Comparison of ENCODE assay signal across 8 cellular contexts in the genomic region with DNA sequence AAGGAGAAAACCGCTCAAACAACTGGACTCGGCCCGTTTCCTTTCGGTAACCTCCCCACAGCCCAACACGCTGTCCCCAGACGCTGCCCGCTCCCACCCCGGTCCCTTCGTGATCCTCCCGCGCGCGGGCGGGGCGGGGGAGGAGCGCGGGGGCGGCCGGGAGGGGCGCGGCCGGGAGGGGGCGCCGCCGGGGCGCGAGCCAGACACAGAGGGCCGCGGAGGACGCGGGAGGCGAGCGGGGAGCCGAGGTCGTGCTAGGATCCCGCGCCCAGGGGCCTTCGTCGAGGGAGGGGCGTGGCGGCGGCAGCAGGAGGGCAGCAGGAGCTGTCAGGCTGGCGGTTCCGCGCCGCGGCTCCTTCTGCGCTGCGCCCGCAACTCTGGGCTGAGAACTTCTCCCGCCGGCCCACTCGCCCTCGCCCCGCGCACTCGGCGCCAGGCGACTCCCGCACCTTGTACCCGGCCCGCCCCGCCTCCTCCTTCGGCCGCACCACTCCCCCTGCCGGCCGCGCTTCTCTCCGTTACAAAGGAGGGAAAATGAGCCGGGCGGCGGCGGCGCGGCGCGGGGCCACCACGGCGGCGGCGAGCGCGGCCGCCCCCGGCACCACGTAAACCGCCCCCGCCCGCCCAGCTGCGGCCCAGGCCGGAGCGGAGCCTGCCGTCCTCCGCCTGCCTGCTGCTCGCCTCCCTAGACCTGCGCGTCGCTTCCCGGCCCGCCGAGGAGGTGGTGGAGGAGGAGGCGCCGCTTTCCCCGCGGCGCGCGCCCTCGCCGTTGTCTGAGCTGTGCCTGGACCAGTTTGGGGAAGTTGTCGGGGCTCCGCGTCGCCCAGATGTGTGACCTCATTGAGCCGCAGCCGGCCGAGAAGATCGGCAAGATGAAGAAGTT. TPM values are rescaled to one million over a fixed set of nuclear protein-coding genes. Genes with fewer than 3 reads are reported as not detected.
DNase-seq lines count a peak whose midpoint lies in the region; ATAC-seq and TF ChIP-seq lines count a peak whose summit lies in the region.

A gene (plus strand): TSS at position 521 of the 883 bp plus-strand sequence. CDS start 307 bp downstream, at position 828.

- BruUV-seq in IMR-90 (replicated peaks; lab: Mats Ljungman, UMichigan) = no TSS peak

- H3K23ac ChIP-seq in IMR-90 (ENCODE audit: low read depth, low read length) = peak within 1 kb of the TSS; percentile 94

- H4K8ac ChIP-seq in IMR-90 (ENCODE audit: low read depth in 2 of 2, low read length in 2 of 2) = peak within 1 kb of the TSS; percentile 35 to 66; a peak in 3 of 4 replicates

- TF ChIP-seq CTCF in GM10266 (IDR thresholded peaks at IDR 0.05; ENCODE audit: control insufficient read depth, insufficient read depth, low read depth, missing control alignments) (peak; percentile 57), IMR-90 (conservative IDR thresholded peaks at IDR 0.05; ENCODE audit: low read depth, low read length) (peak; percentile 52), RWPE2 (IDR thresholded peaks at IDR 0.05; ENCODE audit: poor library complexity, severe bottlenecking) (peak; percentile 72), astrocyte of the cerebellum (IDR thresholded peaks at IDR 0.05; ENCODE audit: low read depth, low read length, missing control alignments) (peak; percentile 45)

- peak within 1 kb of the TSS; percentile 4; the same call in 1 of the 2 replicates for H2BK20ac ChIP-seq in IMR-90 (ENCODE audit: low read depth, low read length)

- H3K9me3 ChIP-seq in IMR-90 (ENCODE audit: control insufficient read depth, insufficient read depth, low read length) (no peaks in the 10 kb centered on the region), RWPE2 (ENCODE audit: severe bottlenecking) (no peaks in the 10 kb centered on the region)

- ATAC-seq in GM21717 (IDR thresholded peaks at IDR 0.05; ENCODE audit: unreplicated experiment) (peak; percentile 62), IMR-90 (ENCODE audit: low read depth) (peak; percentile 75), RWPE2 (ENCODE audit: low read depth) (peak; percentile 43)

- H4K91ac ChIP-seq in IMR-90 (ENCODE audit: insufficient read depth, low read depth, low read length) = peak within 1 kb of the TSS; percentile 62; the same call in 1 of the 2 replicates

- H3K4me3 ChIP-seq in IMR-90 (ENCODE audit: insufficient read depth, low read depth, low read length) (peak within 1 kb of the TSS; percentile 97), RWPE2 (ENCODE audit: severe bottlenecking) (peak within 1 kb of the TSS; percentile 89), astrocyte of the cerebellum (ENCODE audit: low read depth, low read length) (peak within 1 kb of the TSS; percentile 98), rectal smooth muscle tissue (ENCODE audit: low read length) (peak within 1 kb of the TSS; percentile 86)

- H3K9ac ChIP-seq in IMR-90 (ENCODE audit: low read depth, low read length) (peak within 1 kb of the TSS; percentile 92), rectal smooth muscle tissue (ENCODE audit: low read length) (peak within 1 kb of the TSS; percentile 43)

- CTCF ChIA-PET in IMR-90 (lab: Yijun Ruan, JAX) = interaction anchor here (0.6 to 2.6 kb wide), 6 partner anchors 10 to 439 kb away, joined by 3 to 9 read pairs (median 4); no protein-coding TSS in a partner anchor

- no peak; the same call in 1 of the 2 replicates for TF ChIP-seq POLR2A in IMR-90 (IDR thresholded peaks at IDR 0.05; ENCODE audit: low read depth, low read length)

- H3K27me3 ChIP-seq in IMR-90 (ENCODE audit: control insufficient read depth, insufficient read depth, low read length) (no peaks in the 10 kb centered on the region), RWPE2 (ENCODE audit: insufficient read depth, poor library complexity, severe bottlenecking) (no peaks in the 10 kb centered on the region), rectal smooth muscle tissue (ENCODE audit: control insufficient read depth, insufficient read depth, low read length) (no peaks in the 10 kb centered on the region)

- peak within 1 kb of the TSS; percentile 76; the same call in 1 of the 2 replicates for H2AK5ac ChIP-seq in IMR-90 (ENCODE audit: low read depth, low read length)

- peak within 1 kb of the TSS; percentile 97 for H3K4me2 ChIP-seq in IMR-90 (ENCODE audit: low read depth, low read length)

- H2BK15ac ChIP-seq in IMR-90 (ENCODE audit: low read depth, low read length) = peak within 1 kb of the TSS; percentile 58; the same call in 1 of the 3 replicates

- peak within 1 kb of the TSS; percentile 93 for H2AFZ ChIP-seq in IMR-90 (replicated peaks; ENCODE audit: low read length, poor library complexity)

- H3K18ac ChIP-seq in IMR-90 (ENCODE audit: low read depth, low read length) = peak within 1 kb of the TSS; percentile 60

- H3K9me1 ChIP-seq in IMR-90 (ENCODE audit: insufficient read depth, low read length) = no peaks in the 10 kb centered on the region

- H4K5ac ChIP-seq in IMR-90 (ENCODE audit: low read depth, low read length) = peak within 1 kb of the TSS; percentile 66

- POLR2A ChIA-PET in IMR-90 (lab: Charles Lee; ENCODE audit: unreplicated experiment) = no interaction called here

- H2BK5ac ChIP-seq in IMR-90 (ENCODE audit: low read depth, low read length, poor library complexity, severe bottlenecking) = peak within 1 kb of the TSS; percentile 92

- dilution Hi-C loops in IMR-90 (cut with HindIII; ENCODE audit: low sequenced_read_pairs, unreplicated experiment) = no loop called here

- DNase-seq in GM10266 (ENCODE audit: extremely low spot score) (peak; percentile 86), IMR-90 (peak; percentile 53), RWPE2 (ENCODE audit: low spot score) (peak; percentile 67), astrocyte of the cerebellum (ENCODE audit: low read depth) (peak; percentile 28), hypothalamus (lab: John Stamatoyannopoulos, UW) (peak in 47 of 51 donors; percentile 29 to 84 (median 58)), NCI-H128 (lab: John Stamatoyannopoulos, UW; ENCODE audit: unreplicated experiment) (no peak)

- peaks cover 6 to 24% of the 10 kb centered on the region in 2 experiments; a peak in 3 of 4 replicates for H3K79me1 ChIP-seq in IMR-90 (ENCODE audit: low read depth in 1 of 2, low read length in 2 of 2)

- peak within 1 kb of the TSS; percentile 62 for H3K4ac ChIP-seq in IMR-90 (ENCODE audit: low read depth, low read length)

- H4K20me1 ChIP-seq in IMR-90 (ENCODE audit: insufficient read depth, low read length) = no peaks in the 10 kb centered on the region

- H3K27ac ChIP-seq in IMR-90 (ENCODE audit: insufficient read depth, low read length) (peak within 1 kb of the TSS; percentile 88), RWPE2 (ENCODE audit: poor library complexity, severe bottlenecking) (peak within 1 kb of the TSS; percentile 92), rectal smooth muscle tissue (ENCODE audit: low read depth, low read length) (peak within 1 kb of the TSS; percentile 86)

- peak within 1 kb of the TSS; percentile 81 for H2AK9ac ChIP-seq in IMR-90 (replicated peaks; ENCODE audit: low read depth, low read length, poor library complexity)

- H3K56ac ChIP-seq in IMR-90 (ENCODE audit: extremely low read depth, insufficient read depth, low read length) = peak within 1 kb of the TSS; percentile 56

- WGBS in IMR-90 (ENCODE audit: extremely low coverage in 2 of 2, insufficient read length in 1 of 2), 2 experiments = 0% methylated on average over 28 of the region's 118 CpGs; no CpG with 5 or more reads in 1 of the 2 experiments

- TF ChIP-seq RAD21 in IMR-90 (IDR thresholded peaks at IDR 0.05; ENCODE audit: low read length) = peak; percentile 16; the same call in 1 of the 2 replicates

- intact Hi-C loops in IMR-90 (cut with micrococcal nuclease) = loop anchor here (1.0 to 10.0 kb wide), 6 partner anchors 111 to 669 kb away; a partner anchor contains a TSS

- H2BK120ac ChIP-seq in IMR-90 (ENCODE audit: low read depth, low read length) = peak within 1 kb of the TSS; percentile 79

- H3K36me3 ChIP-seq in IMR-90 (ENCODE audit: control insufficient read depth, insufficient read depth, low read length) = no peaks in the 10 kb centered on the region
- H3K36me3 ChIP-seq in RWPE2 (ENCODE audit: low read depth) = no peaks in the 10 kb centered on the region
- H3K36me3 ChIP-seq in rectal smooth muscle tissue (ENCODE audit: control insufficient read depth, insufficient read depth, low read length) = no peaks in the 10 kb centered on the region

- H3K14ac ChIP-seq in IMR-90 (replicated peaks; ENCODE audit: low read depth, low read length) = peak within 1 kb of the TSS; percentile 76

- in situ Hi-C loops in IMR-90 (cut with MboI; ENCODE audit: low sequenced_read_pairs) = no loop called here
- in situ Hi-C loops in astrocyte of the cerebellum (cut with HindIII; ENCODE audit: low sequenced_read_pairs) = no loop called here

- H3K4me1 ChIP-seq in IMR-90 (ENCODE audit: control insufficient read depth, insufficient read depth, low read length) (peaks cover 2% of the 10 kb centered on the region; the same call in 1 of the 2 replicates), RWPE2 (ENCODE audit: insufficient read depth, poor library complexity, severe bottlenecking) (peaks cover 42% of the 10 kb centered on the region), rectal smooth muscle tissue (ENCODE audit: control insufficient read depth, insufficient read depth, low read length) (peaks cover 3% of the 10 kb centered on the region)

TF ChIP-seq in IMR-90, 13 proteins besides CTCF, POLR2A, EP300 and RAD21:
- TF ChIP-seq BHLHE40 (IDR thresholded peaks at IDR 0.05; ENCODE audit: low read depth, low read length) (no peak), MXI1 (IDR thresholded peaks at IDR 0.05; ENCODE audit: borderline replicate concordance, low read depth, low read length) (0 out of 2 replicates have a peak, but pooled peaks have one; percentile 11)

RNA-seq across cellular contexts. Expression of the gene that starts here (rescaled TPM):
- 28.1 and 29.6 TPM in 2 replicates for total RNA-seq in IMR-90 (2012; rRNA removed)
- polyA plus RNA-seq in IMR-90 (2012; rRNA removed) = 6.9 and 10.1 TPM in 2 replicates
- polyA plus RNA-seq in IMR-90 (2012; cell fraction: cytosol; rRNA removed) = 2.2 and 3.0 TPM in 2 replicates
- polyA plus RNA-seq in IMR-90 (2012; cell fraction: nucleus; rRNA removed; ENCODE audit: low replicate concordance) = 1.0 and 9.0 TPM in 2 replicates
